Comparison of ENCODE assay signal across 8 cellular contexts in genomic region chr13:100235311-100235901, GRCh38.
DNase-seq lines count a peak whose midpoint lies in the region; ATAC-seq and TF ChIP-seq lines count a peak whose summit lies in the region.

No MANE protein-coding gene starts in this region.

- CTCF ChIA-PET in AG04449 (lab: Yijun Ruan, JAX), result interaction anchor here (0.6 to 6.3 kb wide), 27 partner anchors 8 to 580 kb away, joined by 3 to 121 read pairs (median 4); partner anchors contain the start of gene PCCA

- H3K27ac ChIP-seq in esophagus muscularis mucosa (replicated peaks in 1 of 4), result no peak overlapping the region

- TF ChIP-seq EP300 in esophagus muscularis mucosa (IDR thresholded peaks at IDR 0.05), result no peak

- POLR2A ChIA-PET in AG04449 (lab: Yijun Ruan, JAX), result interaction anchor here (0.7 kb wide), 1 partner anchor 200 kb away, joined by 3 read pairs; no protein-coding TSS in a partner anchor

- no peak for DNase-seq in AG04449 (ENCODE audit: low read depth, low spot score)
- peak; percentile 56 for DNase-seq in GM10266 (ENCODE audit: extremely low spot score)
- peak; percentile 47 for DNase-seq in M059J (ENCODE audit: low read depth)
- peak; percentile 25 for DNase-seq in SIG-M5 (lab: John Stamatoyannopoulos, UW)
- DNase-seq in esophagus muscularis mucosa (ENCODE audit: extremely low spot score), result no peak
- peak; percentile 70 for DNase-seq in pons (ENCODE audit: low spot score)

- TF ChIP-seq POLR2A in esophagus muscularis mucosa (IDR thresholded peaks at IDR 0.05; ENCODE audit: low read depth), result no peak

- no peak overlapping the region for H3K4me3 ChIP-seq in AG04449 (ENCODE audit: low read depth, low read length)
- no peak overlapping the region for H3K4me3 ChIP-seq in esophagus muscularis mucosa

- H3K36me3 ChIP-seq in esophagus muscularis mucosa, result no peaks in the 10 kb centered on the region

- TF ChIP-seq CTCF in AG04449 (IDR thresholded peaks at IDR 0.05; ENCODE audit: insufficient read depth, low read length, missing control alignments) (peak; percentile 30), GM10266 (IDR thresholded peaks at IDR 0.05; ENCODE audit: control insufficient read depth, insufficient read depth, low read depth, missing control alignments) (peak; percentile 50), esophagus muscularis mucosa (IDR thresholded peaks at IDR 0.05) (peak; percentile 34 to 53 (median 50))

- 33% methylated on average over 5 of the region's 5 CpGs for WGBS in esophagus muscularis mucosa

- ATAC-seq in GM18517 (IDR thresholded peaks at IDR 0.05; ENCODE audit: unreplicated experiment), result no peak
- no peak for ATAC-seq in HG02885 (IDR thresholded peaks at IDR 0.05; ENCODE audit: poor library complexity, unreplicated experiment)

- intact Hi-C loops in esophagus muscularis mucosa (cut with DNase I), result loop anchor here (5.0 to 10.0 kb wide), 4 partner anchors 151 to 578 kb away; partner anchors contain the start of gene PCCA

- no peaks in the 10 kb centered on the region for H3K9me3 ChIP-seq in esophagus muscularis mucosa

- peaks cover 8 to 22% (median 15%) of the 10 kb centered on the region in 4 donors for H3K4me1 ChIP-seq in esophagus muscularis mucosa

- H3K27me3 ChIP-seq in esophagus muscularis mucosa, result no peaks in the 10 kb centered on the region

Comparison
In these comparisons a context has a peak if more than half of its experiments do, and no peak if none do; other contexts are left out.
1. DNase-seq: peak in GM10266 (single experiment), M059J (single experiment), SIG-M5 (single experiment) and pons (single experiment); none in AG04449 (single experiment) and esophagus muscularis mucosa (single experiment).
2. Peak in every context shown above with its lines, with median percentiles within 50 percentile points of each other: CTCF ChIP-seq.